In the genomic region with DNA sequence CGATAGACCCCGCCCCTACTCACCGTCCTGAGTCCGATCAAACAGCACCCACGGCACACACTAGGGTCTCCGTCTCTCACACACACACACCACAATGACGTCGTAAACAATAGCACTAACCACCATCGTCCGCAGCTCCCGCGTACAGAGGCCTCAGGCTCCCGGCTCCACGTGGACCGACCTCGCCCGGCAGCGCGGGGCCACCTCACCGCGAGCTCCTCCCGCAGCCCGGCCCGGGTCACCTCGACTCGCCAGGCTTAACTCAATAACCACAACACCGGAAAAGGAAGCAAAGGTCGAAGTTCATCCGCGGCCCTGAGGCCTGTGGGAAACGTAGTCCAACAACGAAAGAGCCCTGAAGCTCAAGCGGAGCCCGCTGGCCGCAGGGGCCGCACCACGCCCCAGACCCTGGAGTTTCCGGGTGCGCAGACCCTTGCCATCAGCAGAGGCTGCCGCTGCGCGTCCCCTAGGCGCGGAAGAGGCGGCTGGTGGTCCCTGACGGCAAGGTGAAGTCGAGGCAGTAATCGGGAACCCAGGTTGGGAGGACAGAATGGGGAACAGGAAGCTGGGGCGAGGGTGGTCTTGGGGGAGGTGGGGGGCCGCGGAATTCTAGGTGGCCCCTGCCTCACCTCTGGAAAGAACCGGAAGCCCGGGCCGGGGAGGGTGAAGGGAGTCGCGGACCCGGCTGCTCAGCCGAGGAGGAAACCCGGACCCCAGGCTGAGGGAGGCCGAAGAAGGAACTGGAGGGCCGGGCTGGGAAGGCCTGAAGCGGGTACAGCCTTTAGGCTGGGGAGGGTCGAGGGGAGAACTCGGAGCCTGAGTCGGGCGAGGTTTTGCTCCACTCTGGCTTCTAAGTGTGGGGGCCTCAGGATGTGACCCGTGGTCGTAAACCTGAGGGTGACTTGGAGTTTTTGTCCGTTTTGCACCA, we compare ENCODE assay signal across 1 cellular context.
TF ChIP-seq lines count a peak whose summit lies in the region.

A gene (minus strand): TSS at position 273 of the 928 bp plus-strand sequence. CDS start 946 bp downstream, outside the sequence.

TF ChIP-seq in K562, 482 proteins besides CTCF, POLR2A, EP300 and RAD21 (continued from another document and continues in another):
- TF ChIP-seq RCOR1 (IDR thresholded peaks at IDR 0.05; ENCODE audit: borderline replicate concordance in 1 of 2, low read depth in 2 of 2, low read length in 2 of 2) = peak in 1 of 2 experiments; percentile 42; a peak in 1 of 4 replicates
- no peak for TF ChIP-seq TAL1 (IDR thresholded peaks at IDR 0.05)
- no peak for TF ChIP-seq ZZZ3 (IDR thresholded peaks at IDR 0.05)
- peak; percentile 68 for TF ChIP-seq CREM (IDR thresholded peaks at IDR 0.05; ENCODE audit: low read depth)
- TF ChIP-seq KDM5B (IDR thresholded peaks at IDR 0.05; ENCODE audit: insufficient replicate concordance, low read depth, low read length) = peak; percentile 94
- TF ChIP-seq ZEB2 (IDR thresholded peaks at IDR 0.05) = 0 out of 2 replicates have a peak, but pooled peaks have one; percentile 34
- TF ChIP-seq, protein P1, sequence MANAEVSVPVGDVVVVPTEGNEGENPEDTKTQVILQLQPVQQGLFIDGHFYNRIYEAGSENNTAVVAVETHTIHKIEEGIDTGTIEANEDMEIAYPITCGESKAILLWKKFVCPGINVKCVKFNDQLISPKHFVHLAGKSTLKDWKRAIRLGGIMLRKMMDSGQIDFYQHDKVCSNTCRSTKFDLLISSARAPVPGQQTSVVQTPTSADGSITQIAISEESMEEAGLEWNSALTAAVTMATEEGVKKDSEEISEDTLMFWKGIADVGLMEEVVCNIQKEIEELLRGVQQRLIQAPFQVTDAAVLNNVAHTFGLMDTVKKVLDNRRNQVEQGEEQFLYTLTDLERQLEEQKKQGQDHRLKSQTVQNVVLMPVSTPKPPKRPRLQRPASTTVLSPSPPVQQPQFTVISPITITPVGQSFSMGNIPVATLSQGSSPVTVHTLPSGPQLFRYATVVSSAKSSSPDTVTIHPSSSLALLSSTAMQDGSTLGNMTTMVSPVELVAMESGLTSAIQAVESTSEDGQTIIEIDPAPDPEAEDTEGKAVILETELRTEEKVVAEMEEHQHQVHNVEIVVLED (CRISPR knock-in tag; IDR thresholded peaks at IDR 0.05) = peak; percentile 39; the same call in 1 of the 2 replicates
- TF ChIP-seq HDAC8 (tag; IDR thresholded peaks at IDR 0.05) = peak; percentile 49; the same call in 1 of the 2 replicates
- TF ChIP-seq, protein P2, sequence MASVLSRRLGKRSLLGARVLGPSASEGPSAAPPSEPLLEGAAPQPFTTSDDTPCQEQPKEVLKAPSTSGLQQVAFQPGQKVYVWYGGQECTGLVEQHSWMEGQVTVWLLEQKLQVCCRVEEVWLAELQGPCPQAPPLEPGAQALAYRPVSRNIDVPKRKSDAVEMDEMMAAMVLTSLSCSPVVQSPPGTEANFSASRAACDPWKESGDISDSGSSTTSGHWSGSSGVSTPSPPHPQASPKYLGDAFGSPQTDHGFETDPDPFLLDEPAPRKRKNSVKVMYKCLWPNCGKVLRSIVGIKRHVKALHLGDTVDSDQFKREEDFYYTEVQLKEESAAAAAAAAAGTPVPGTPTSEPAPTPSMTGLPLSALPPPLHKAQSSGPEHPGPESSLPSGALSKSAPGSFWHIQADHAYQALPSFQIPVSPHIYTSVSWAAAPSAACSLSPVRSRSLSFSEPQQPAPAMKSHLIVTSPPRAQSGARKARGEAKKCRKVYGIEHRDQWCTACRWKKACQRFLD (CRISPR knock-in tag; IDR thresholded peaks at IDR 0.05) = 0 out of 2 replicates have a peak, but pooled peaks have one; percentile 56
- TF ChIP-seq, protein P3, sequence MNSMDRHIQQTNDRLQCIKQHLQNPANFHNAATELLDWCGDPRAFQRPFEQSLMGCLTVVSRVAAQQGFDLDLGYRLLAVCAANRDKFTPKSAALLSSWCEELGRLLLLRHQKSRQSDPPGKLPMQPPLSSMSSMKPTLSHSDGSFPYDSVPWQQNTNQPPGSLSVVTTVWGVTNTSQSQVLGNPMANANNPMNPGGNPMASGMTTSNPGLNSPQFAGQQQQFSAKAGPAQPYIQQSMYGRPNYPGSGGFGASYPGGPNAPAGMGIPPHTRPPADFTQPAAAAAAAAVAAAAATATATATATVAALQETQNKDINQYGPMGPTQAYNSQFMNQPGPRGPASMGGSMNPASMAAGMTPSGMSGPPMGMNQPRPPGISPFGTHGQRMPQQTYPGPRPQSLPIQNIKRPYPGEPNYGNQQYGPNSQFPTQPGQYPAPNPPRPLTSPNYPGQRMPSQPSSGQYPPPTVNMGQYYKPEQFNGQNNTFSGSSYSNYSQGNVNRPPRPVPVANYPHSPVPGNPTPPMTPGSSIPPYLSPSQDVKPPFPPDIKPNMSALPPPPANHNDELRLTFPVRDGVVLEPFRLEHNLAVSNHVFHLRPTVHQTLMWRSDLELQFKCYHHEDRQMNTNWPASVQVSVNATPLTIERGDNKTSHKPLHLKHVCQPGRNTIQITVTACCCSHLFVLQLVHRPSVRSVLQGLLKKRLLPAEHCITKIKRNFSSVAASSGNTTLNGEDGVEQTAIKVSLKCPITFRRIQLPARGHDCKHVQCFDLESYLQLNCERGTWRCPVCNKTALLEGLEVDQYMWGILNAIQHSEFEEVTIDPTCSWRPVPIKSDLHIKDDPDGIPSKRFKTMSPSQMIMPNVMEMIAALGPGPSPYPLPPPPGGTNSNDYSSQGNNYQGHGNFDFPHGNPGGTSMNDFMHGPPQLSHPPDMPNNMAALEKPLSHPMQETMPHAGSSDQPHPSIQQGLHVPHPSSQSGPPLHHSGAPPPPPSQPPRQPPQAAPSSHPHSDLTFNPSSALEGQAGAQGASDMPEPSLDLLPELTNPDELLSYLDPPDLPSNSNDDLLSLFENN (IDR thresholded peaks at IDR 0.05; ENCODE audit: low read depth in 2 of 2, low read length in 2 of 2) = peak in 1 of 2 experiments; percentile 37; a peak in 1 of 4 replicates
- 0 out of 2 replicates have a peak, but pooled peaks have one; percentile 13 for TF ChIP-seq E2F3 (CRISPR knock-in tag; IDR thresholded peaks at IDR 0.05)
- TF ChIP-seq, protein P4, sequence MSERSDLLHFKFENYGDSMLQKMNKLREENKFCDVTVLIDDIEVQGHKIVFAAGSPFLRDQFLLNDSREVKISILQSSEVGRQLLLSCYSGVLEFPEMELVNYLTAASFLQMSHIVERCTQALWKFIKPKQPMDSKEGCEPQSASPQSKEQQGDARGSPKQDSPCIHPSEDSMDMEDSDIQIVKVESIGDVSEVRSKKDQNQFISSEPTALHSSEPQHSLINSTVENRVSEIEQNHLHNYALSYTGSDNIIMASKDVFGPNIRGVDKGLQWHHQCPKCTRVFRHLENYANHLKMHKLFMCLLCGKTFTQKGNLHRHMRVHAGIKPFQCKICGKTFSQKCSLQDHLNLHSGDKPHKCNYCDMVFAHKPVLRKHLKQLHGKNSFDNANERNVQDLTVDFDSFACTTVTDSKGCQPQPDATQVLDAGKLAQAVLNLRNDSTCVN (CRISPR knock-in tag; IDR thresholded peaks at IDR 0.05) = no peak
- peak in 1 of 2 experiments; percentile 59; a peak in 2 of 4 replicates for TF ChIP-seq TBL1XR1 (IDR thresholded peaks at IDR 0.05; ENCODE audit: low read length in 2 of 2)
- TF ChIP-seq, protein P5, sequence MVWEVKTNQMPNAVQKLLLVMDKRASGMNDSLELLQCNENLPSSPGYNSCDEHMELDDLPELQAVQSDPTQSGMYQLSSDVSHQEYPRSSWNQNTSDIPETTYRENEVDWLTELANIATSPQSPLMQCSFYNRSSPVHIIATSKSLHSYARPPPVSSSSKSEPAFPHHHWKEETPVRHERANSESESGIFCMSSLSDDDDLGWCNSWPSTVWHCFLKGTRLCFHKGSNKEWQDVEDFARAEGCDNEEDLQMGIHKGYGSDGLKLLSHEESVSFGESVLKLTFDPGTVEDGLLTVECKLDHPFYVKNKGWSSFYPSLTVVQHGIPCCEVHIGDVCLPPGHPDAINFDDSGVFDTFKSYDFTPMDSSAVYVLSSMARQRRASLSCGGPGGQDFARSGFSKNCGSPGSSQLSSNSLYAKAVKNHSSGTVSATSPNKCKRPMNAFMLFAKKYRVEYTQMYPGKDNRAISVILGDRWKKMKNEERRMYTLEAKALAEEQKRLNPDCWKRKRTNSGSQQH (CRISPR knock-in tag; IDR thresholded peaks at IDR 0.05) = peak; percentile 78; the same call in 1 of the 2 replicates
- peak; percentile 99 for TF ChIP-seq MYC (IDR thresholded peaks at IDR 0.05; ENCODE audit: low read depth, low read length)
- peak; percentile 90 for TF ChIP-seq MYC (CRISPR knock-in tag; IDR thresholded peaks at IDR 0.05; ENCODE audit: borderline replicate concordance, low read depth)
- TF ChIP-seq, protein P6, sequence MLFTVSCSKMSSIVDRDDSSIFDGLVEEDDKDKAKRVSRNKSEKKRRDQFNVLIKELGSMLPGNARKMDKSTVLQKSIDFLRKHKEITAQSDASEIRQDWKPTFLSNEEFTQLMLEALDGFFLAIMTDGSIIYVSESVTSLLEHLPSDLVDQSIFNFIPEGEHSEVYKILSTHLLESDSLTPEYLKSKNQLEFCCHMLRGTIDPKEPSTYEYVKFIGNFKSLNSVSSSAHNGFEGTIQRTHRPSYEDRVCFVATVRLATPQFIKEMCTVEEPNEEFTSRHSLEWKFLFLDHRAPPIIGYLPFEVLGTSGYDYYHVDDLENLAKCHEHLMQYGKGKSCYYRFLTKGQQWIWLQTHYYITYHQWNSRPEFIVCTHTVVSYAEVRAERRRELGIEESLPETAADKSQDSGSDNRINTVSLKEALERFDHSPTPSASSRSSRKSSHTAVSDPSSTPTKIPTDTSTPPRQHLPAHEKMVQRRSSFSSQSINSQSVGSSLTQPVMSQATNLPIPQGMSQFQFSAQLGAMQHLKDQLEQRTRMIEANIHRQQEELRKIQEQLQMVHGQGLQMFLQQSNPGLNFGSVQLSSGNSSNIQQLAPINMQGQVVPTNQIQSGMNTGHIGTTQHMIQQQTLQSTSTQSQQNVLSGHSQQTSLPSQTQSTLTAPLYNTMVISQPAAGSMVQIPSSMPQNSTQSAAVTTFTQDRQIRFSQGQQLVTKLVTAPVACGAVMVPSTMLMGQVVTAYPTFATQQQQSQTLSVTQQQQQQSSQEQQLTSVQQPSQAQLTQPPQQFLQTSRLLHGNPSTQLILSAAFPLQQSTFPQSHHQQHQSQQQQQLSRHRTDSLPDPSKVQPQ (CRISPR knock-in tag; IDR thresholded peaks at IDR 0.05; ENCODE audit: borderline replicate concordance) = no peak
- TF ChIP-seq FOS (IDR thresholded peaks at IDR 0.05; ENCODE audit: extremely low read depth, insufficient read length) = no peak
- TF ChIP-seq, protein P7, sequence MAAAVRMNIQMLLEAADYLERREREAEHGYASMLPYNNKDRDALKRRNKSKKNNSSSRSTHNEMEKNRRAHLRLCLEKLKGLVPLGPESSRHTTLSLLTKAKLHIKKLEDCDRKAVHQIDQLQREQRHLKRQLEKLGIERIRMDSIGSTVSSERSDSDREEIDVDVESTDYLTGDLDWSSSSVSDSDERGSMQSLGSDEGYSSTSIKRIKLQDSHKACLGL (CRISPR knock-in tag; IDR thresholded peaks at IDR 0.05; ENCODE audit: borderline replicate concordance, poor library complexity, severe bottlenecking) = peak; percentile 43
- TF ChIP-seq, protein P8, sequence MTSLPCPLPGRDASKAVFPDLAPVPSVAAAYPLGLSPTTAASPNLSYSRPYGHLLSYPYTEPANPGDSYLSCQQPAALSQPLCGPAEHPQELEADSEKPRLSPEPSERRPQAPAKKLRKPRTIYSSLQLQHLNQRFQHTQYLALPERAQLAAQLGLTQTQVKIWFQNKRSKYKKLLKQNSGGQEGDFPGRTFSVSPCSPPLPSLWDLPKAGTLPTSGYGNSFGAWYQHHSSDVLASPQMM (CRISPR knock-in tag; IDR thresholded peaks at IDR 0.05) = no peak
- TF ChIP-seq, protein P9, sequence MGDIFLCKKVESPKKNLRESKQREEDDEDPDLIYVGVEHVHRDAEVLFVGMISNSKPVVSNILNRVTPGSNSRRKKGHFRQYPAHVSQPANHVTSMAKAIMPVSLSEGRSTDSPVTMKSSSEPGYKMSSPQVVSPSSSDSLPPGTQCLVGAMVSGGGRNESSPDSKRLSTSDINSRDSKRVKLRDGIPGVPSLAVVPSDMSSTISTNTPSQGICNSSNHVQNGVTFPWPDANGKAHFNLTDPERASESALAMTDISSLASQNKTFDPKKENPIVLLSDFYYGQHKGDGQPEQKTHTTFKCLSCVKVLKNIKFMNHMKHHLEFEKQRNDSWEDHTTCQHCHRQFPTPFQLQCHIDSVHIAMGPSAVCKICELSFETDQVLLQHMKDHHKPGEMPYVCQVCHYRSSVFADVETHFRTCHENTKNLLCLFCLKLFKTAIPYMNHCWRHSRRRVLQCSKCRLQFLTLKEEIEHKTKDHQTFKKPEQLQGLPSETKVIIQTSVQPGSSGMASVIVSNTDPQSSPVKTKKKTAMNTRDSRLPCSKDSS (IDR thresholded peaks at IDR 0.05; ENCODE audit: low read depth, partially characterized antibody) = no peak
- peak; percentile 85 for TF ChIP-seq ETV5 (CRISPR knock-in tag; IDR thresholded peaks at IDR 0.05; ENCODE audit: low read depth)
- no peak for TF ChIP-seq GATA2 (CRISPR knock-in tag; IDR thresholded peaks at IDR 0.05)
- TF ChIP-seq POLR2B (IDR thresholded peaks at IDR 0.05; ENCODE audit: low read depth, partially characterized antibody) = peak; percentile 95
- no peak for TF ChIP-seq TOE1 (IDR thresholded peaks at IDR 0.05; ENCODE audit: borderline replicate concordance)
- TF ChIP-seq TOE1 (CRISPR knock-in tag; IDR thresholded peaks at IDR 0.05; ENCODE audit: borderline replicate concordance, low read depth) = no peak
- TF ChIP-seq ARID1B (IDR thresholded peaks at IDR 0.05) = no peak; the same call in 1 of the 2 replicates
- TF ChIP-seq CREB1 (IDR thresholded peaks at IDR 0.05) = peak; percentile 72
- peak; percentile 80; the same call in 1 of the 2 replicates for TF ChIP-seq CREB1 (CRISPR knock-in tag; IDR thresholded peaks at IDR 0.05)
- TF ChIP-seq ASH1L (IDR thresholded peaks at IDR 0.05; ENCODE audit: borderline replicate concordance, low read depth, partially characterized antibody) = no peak
- TF ChIP-seq PHF20 (IDR thresholded peaks at IDR 0.05; ENCODE audit: partially characterized antibody) = peak; percentile 73
- TF ChIP-seq OTX1 (CRISPR knock-in tag; IDR thresholded peaks at IDR 0.05) = peak; percentile 67; the same call in 1 of the 2 replicates
